ENCODE assay signal across 8 cellular contexts in genomic region chr16:1991588-1992474, GRCh38. TPM values are rescaled to one million over a fixed set of nuclear protein-coding genes. Genes with fewer than 3 reads are reported as not detected.
A peak's percentile ranks its signal among the peaks of the same experiment; 100 is the strongest.
DNase-seq lines count a peak whose midpoint lies in the region; ATAC-seq and TF ChIP-seq lines count a peak whose summit lies in the region.

No MANE protein-coding gene starts in this region.

- POLR2A ChIA-PET in CD8-positive, alpha-beta memory T cell (lab: Charles Lee), result interaction anchor here (0.5 to 2.9 kb wide), 9 partner anchors 10 to 163 kb away, joined by 3 to 35 read pairs (median 4); partner anchors contain the start of genes NOXO1, RPS2, TBL3 and TRAF7
- POLR2A ChIA-PET in activated CD8-positive, alpha-beta T cell treated with anti-CD3 and anti-CD28 coated beads, Interleukin-2, amount 10 ng/mL, durations not matched to agents 7 days and 5 days (lab: Charles Lee), result interaction anchor here (1.1 to 6.5 kb wide), 6 partner anchors 13 to 163 kb away, joined by 4 to 44 read pairs (median 4); partner anchors contain the start of genes RPS2, TBL3, TRAF7 and ZNF598

- peak overlapping the region; percentile 22 to 47 for H3K9ac ChIP-seq in duodenal mucosa (ENCODE audit: low read depth in 1 of 2, low read length in 2 of 2)

- no peaks in the 10 kb centered on the region for H3K9me3 ChIP-seq in CD8-positive, alpha-beta memory T cell (ENCODE audit: low read length)
- no peaks in the 10 kb centered on the region for H3K9me3 ChIP-seq in duodenal mucosa (ENCODE audit: control insufficient read depth in 1 of 2, low read length in 2 of 2)

- no peaks in the 10 kb centered on the region for H3K36me3 ChIP-seq in CD8-positive, alpha-beta memory T cell (ENCODE audit: insufficient read depth, low read length)
- H3K36me3 ChIP-seq in duodenal mucosa (ENCODE audit: control insufficient read depth in 1 of 2, insufficient read depth in 2 of 2, low read length in 2 of 2), result peaks cover 4 to 9% of the 10 kb centered on the region in 2 donors

- peaks cover 16 to 38% (median 24%) of the 10 kb centered on the region in 3 donors for H3K4me1 Mint-ChIP-seq in CD8-positive, alpha-beta memory T cell
- H3K4me1 Mint-ChIP-seq in activated CD8-positive, alpha-beta T cell treated with anti-CD3 and anti-CD28 coated beads, Interleukin-2, amount 10 ng/mL, durations not matched to agents 7 days and 5 days (ENCODE audit: low read depth), result peaks cover 27% of the 10 kb centered on the region

- peaks cover 14% of the 10 kb centered on the region for H3K27me3 ChIP-seq in CD8-positive, alpha-beta memory T cell (ENCODE audit: insufficient read depth, low read length, poor library complexity, severe bottlenecking)
- H3K27me3 ChIP-seq in duodenal mucosa (ENCODE audit: control insufficient read depth in 1 of 2, insufficient read depth in 2 of 2, low read length in 2 of 2), result peaks cover 22 to 26% of the 10 kb centered on the region in 2 donors

- peak; percentile 88 to 99 (median 98) for DNase-seq in CD8-positive, alpha-beta memory T cell
- DNase-seq in LoVo (ENCODE audit: low spot score), result peak; percentile 57
- DNase-seq in activated CD8-positive, alpha-beta T cell treated with anti-CD3 and anti-CD28 coated beads, Interleukin-2, amount 10 ng/mL, durations not matched to agents 7 days and 5 days, result peak; percentile 97
- peak; percentile 92 to 98 for DNase-seq in lower leg skin (ENCODE audit: low spot score in 2 of 2)
- DNase-seq in stimulated activated CD4-positive, alpha-beta T cell treated with anti-CD3 and anti-CD28 coated beads, Interleukin-4, amount 100 ng/mL, for 1 hour, result peak; percentile 99
- no peak for DNase-seq in NCI-H748 (lab: John Stamatoyannopoulos, UW; ENCODE audit: unreplicated experiment)

- peaks cover 6 to 10% of the 10 kb centered on the region in 2 donors for H3K27me3 Mint-ChIP-seq in CD8-positive, alpha-beta memory T cell
- H3K27me3 Mint-ChIP-seq in activated CD8-positive, alpha-beta T cell treated with anti-CD3 and anti-CD28 coated beads, Interleukin-2, amount 10 ng/mL, durations not matched to agents 7 days and 5 days (ENCODE audit: low read depth), result peaks cover 10% of the 10 kb centered on the region

- TF ChIP-seq POLR2A in lower leg skin (IDR thresholded peaks at IDR 0.05), result no peak

- peak; percentile 41 for ATAC-seq in GM21528 (IDR thresholded peaks at IDR 0.05; ENCODE audit: low FRiP score, unreplicated experiment)
- peak; percentile 78 for ATAC-seq in activated CD8-positive, alpha-beta T cell treated with anti-CD3 and anti-CD28 coated beads, Interleukin-2, amount 10 ng/mL, durations not matched to agents 7 days and 5 days

- WGBS in lower leg skin, 2 donors, result 7 to 12% methylated on average over 26 to 29 of the region's 90 CpGs

- H3K36me3 Mint-ChIP-seq in CD8-positive, alpha-beta memory T cell, result peaks cover 0 to 2% (median 0%) of the 10 kb centered on the region in 3 donors
- H3K36me3 Mint-ChIP-seq in activated CD8-positive, alpha-beta T cell treated with anti-CD3 and anti-CD28 coated beads, Interleukin-2, amount 10 ng/mL, durations not matched to agents 7 days and 5 days (ENCODE audit: low read depth), result peaks cover 12% of the 10 kb centered on the region

- intact Hi-C loops in lower leg skin (cut with DNase I; ENCODE audit: low total_unique reads), result no loop called here

- H3K9me3 Mint-ChIP-seq in CD8-positive, alpha-beta memory T cell, result no peaks in the 10 kb centered on the region
- H3K9me3 Mint-ChIP-seq in activated CD8-positive, alpha-beta T cell treated with anti-CD3 and anti-CD28 coated beads, Interleukin-2, amount 10 ng/mL, durations not matched to agents 7 days and 5 days (ENCODE audit: insufficient read depth), result no peaks in the 10 kb centered on the region

- peak overlapping the region; percentile 64 for H3K4me3 ChIP-seq in CD8-positive, alpha-beta memory T cell (ENCODE audit: low read length)
- H3K4me3 ChIP-seq in duodenal mucosa (ENCODE audit: low read depth in 1 of 2, low read length in 2 of 2) (peak overlapping the region; percentile 34 to 70), lower leg skin (ENCODE audit: low read depth, poor library complexity, severe bottlenecking) (no peak overlapping the region)

- no peak for TF ChIP-seq CTCF in lower leg skin (IDR thresholded peaks at IDR 0.05)

- peak overlapping the region; percentile 77 to 88 (median 80) for H3K4me3 Mint-ChIP-seq in CD8-positive, alpha-beta memory T cell
- H3K4me3 Mint-ChIP-seq in activated CD8-positive, alpha-beta T cell treated with anti-CD3 and anti-CD28 coated beads, Interleukin-2, amount 10 ng/mL, durations not matched to agents 7 days and 5 days, result peak overlapping the region; percentile 69

- H3K27ac ChIP-seq in CD8-positive, alpha-beta memory T cell (ENCODE audit: low read depth, low read length), result peak overlapping the region; percentile 54
- H3K27ac ChIP-seq in duodenal mucosa (ENCODE audit: low read depth, low read length), result no peak overlapping the region

- CTCF ChIA-PET in CD8-positive, alpha-beta memory T cell (lab: Charles Lee), result interaction anchor here (1.2 to 3.5 kb wide), 3 partner anchors 12 to 149 kb away, joined by 4 to 17 read pairs (median 5); partner anchors contain the start of gene TBL3
- CTCF ChIA-PET in activated CD8-positive, alpha-beta T cell treated with anti-CD3 and anti-CD28 coated beads, Interleukin-2, amount 10 ng/mL, durations not matched to agents 7 days and 5 days (lab: Charles Lee), result interaction anchor here (1.1 to 3.1 kb wide), 3 partner anchors 12 to 155 kb away, joined by 3 to 21 read pairs (median 6); no protein-coding TSS in a partner anchor

- H3K4me1 ChIP-seq in CD8-positive, alpha-beta memory T cell (ENCODE audit: insufficient read depth, low read length), result peaks cover 16% of the 10 kb centered on the region
- peaks cover 24 to 26% of the 10 kb centered on the region in 2 donors for H3K4me1 ChIP-seq in duodenal mucosa (ENCODE audit: control insufficient read depth in 1 of 2, insufficient read depth in 2 of 2, low read length in 2 of 2)

- peak overlapping the region; percentile 72 to 96 (median 90) for H3K27ac Mint-ChIP-seq in CD8-positive, alpha-beta memory T cell
- H3K27ac Mint-ChIP-seq in activated CD8-positive, alpha-beta T cell treated with anti-CD3 and anti-CD28 coated beads, Interleukin-2, amount 10 ng/mL, durations not matched to agents 7 days and 5 days, result peak overlapping the region; percentile 78

RNA-seq across cellular contexts. Expression of gene SYNGR3, which starts 2.1 kb away (rescaled TPM):
- 1 to 10 TPM; 3.4 to 3.6 TPM for total RNA-seq in CD8-positive, alpha-beta memory T cell
- polyA plus RNA-seq in CD8-positive, alpha-beta memory T cell, result 2.1 TPM
- total RNA-seq in activated CD8-positive, alpha-beta T cell treated with anti-CD3 and anti-CD28 coated beads, Interleukin-2, amount 10 ng/mL, durations not matched to agents 7 days and 5 days, result 1 to 10 TPM; 2.6 to 3.4 TPM
- total RNA-seq in lower leg skin, result 1 to 10 TPM in 1 of 4 donors, under 1 TPM in 2, not detected in 1; 0.72 to 1.1 (median 0.78) TPM

RNA-seq across cellular contexts. Expression of gene GFER, which starts 7.8 kb away (rescaled TPM):
- 10 to 100 TPM; 41.7 to 50.1 TPM for total RNA-seq in CD8-positive, alpha-beta memory T cell
- polyA plus RNA-seq in CD8-positive, alpha-beta memory T cell, result 38.4 TPM
- total RNA-seq in activated CD8-positive, alpha-beta T cell treated with anti-CD3 and anti-CD28 coated beads, Interleukin-2, amount 10 ng/mL, durations not matched to agents 7 days and 5 days, result 10 to 100 TPM; 27.2 to 30.5 TPM
- 10 to 100 TPM in 3 of 4 donors, 1 to 10 TPM in 1; 9.7 to 14.4 (median 11.6) TPM for total RNA-seq in lower leg skin

RNA-seq across cellular contexts. Expression of gene NOXO1, which starts 10.6 kb away (rescaled TPM):
- under 1 TPM; 0.47 to 0.48 TPM for total RNA-seq in CD8-positive, alpha-beta memory T cell
- polyA plus RNA-seq in CD8-positive, alpha-beta memory T cell, result not detected
- total RNA-seq in activated CD8-positive, alpha-beta T cell treated with anti-CD3 and anti-CD28 coated beads, Interleukin-2, amount 10 ng/mL, durations not matched to agents 7 days and 5 days, result not detected
- 1 to 10 TPM in 1 of 4 donors, under 1 TPM in 1, not detected in 2; 0.23 to 1.2 TPM for total RNA-seq in lower leg skin

RNA-seq across cellular contexts. Expression of gene ZNF598, which starts 17.8 kb away (rescaled TPM):
- total RNA-seq in CD8-positive, alpha-beta memory T cell, result 10 to 100 TPM; 91.8 to 96.6 TPM
- polyA plus RNA-seq in CD8-positive, alpha-beta memory T cell, result 11.3 TPM
- 10 to 100 TPM; 75.1 to 75.9 TPM for total RNA-seq in activated CD8-positive, alpha-beta T cell treated with anti-CD3 and anti-CD28 coated beads, Interleukin-2, amount 10 ng/mL, durations not matched to agents 7 days and 5 days
- 100 to 1,000 TPM in 2 of 4 donors, 10 to 100 TPM in 2; 56.1 to 117 (median 86.5) TPM for total RNA-seq in lower leg skin

RNA-seq across cellular contexts. Expression of gene TBL3, which starts 20.0 kb away (rescaled TPM):
- total RNA-seq in CD8-positive, alpha-beta memory T cell, result 10 to 100 TPM; 74.6 to 78.0 TPM
- 62.9 TPM for polyA plus RNA-seq in CD8-positive, alpha-beta memory T cell
- total RNA-seq in activated CD8-positive, alpha-beta T cell treated with anti-CD3 and anti-CD28 coated beads, Interleukin-2, amount 10 ng/mL, durations not matched to agents 7 days and 5 days, result 10 to 100 TPM; 37.6 to 37.9 TPM
- total RNA-seq in lower leg skin, result 100 to 1,000 TPM in 2 of 4 donors, 10 to 100 TPM in 2; 60.8 to 114 (median 83.7) TPM
